In genomic region chr14:99572173-99572999, GRCh38 we compare ENCODE assay signal across 1 cellular context.
TF ChIP-seq lines count a peak whose summit lies in the region.

No MANE protein-coding gene starts in this region.

TF ChIP-seq in GM23338, 12 proteins besides CTCF, POLR2A, EP300 and RAD21 (continued from another document):
- TF ChIP-seq ZNF462 (CRISPR knock-in tag; IDR thresholded peaks at IDR 0.05) (no peak), STAT1 (IDR thresholded peaks at IDR 0.05; ENCODE audit: unreplicated experiment) (no peak), NANOG (IDR thresholded peaks at IDR 0.05; ENCODE audit: borderline replicate concordance) (no peak), POLR2AphosphoS5 (IDR thresholded peaks at IDR 0.05; ENCODE audit: low read depth) (no peak), JUNB (IDR thresholded peaks at IDR 0.05; ENCODE audit: unreplicated experiment) (no peak), EZH2 (IDR thresholded peaks at IDR 0.05; ENCODE audit: low read depth, unreplicated experiment) (no peak), CREB1 (CRISPR knock-in tag; IDR thresholded peaks at IDR 0.05; ENCODE audit: low read depth) (no peak), EZH2phosphoT487 (IDR thresholded peaks at IDR 0.05; ENCODE audit: unreplicated experiment) (no peak), REST (IDR thresholded peaks at IDR 0.05; ENCODE audit: unreplicated experiment) (no peak)
